In genomic region chrX:103359605-103360004, GRCh38 we compare ENCODE assay signal across 7 cellular contexts. TPM values are rescaled to one million over a fixed set of nuclear protein-coding genes. Genes with fewer than 3 reads are reported as not detected.
"Had no signal": no experiment of that assay in that cellular context is flagged by ENCODE, and none has a peak within 500 bp of the region (broad histone marks: within the 10 kb centered on the region; RNA-seq: fewer than 3 reads in every experiment).

No MANE protein-coding gene starts in this region.

RNA-seq across cellular contexts. Expression of gene BEX3, which starts 16.7 kb away (rescaled TPM):
- total RNA-seq: OCI-LY7 had no signal

RNA-seq across cellular contexts. Expression of gene TCEAL7, which starts 29.6 kb away (rescaled TPM):
- total RNA-seq: OCI-LY7, PC-3, PC-9, RPMI7951, SJSA1, SK-MEL-5 had no signal

RNA-seq across cellular contexts. Expression of gene BEX2, which starts 48.8 kb away (rescaled TPM):
- total RNA-seq: RPMI7951, SJCRH30, SJSA1 had no signal
